In genomic region chr3:153115326-153115725, GRCh38 we compare ENCODE assay signal across 37 cellular contexts.
"Had no signal": no experiment of that assay in that cellular context is flagged by ENCODE, and none has a peak within 500 bp of the region (broad histone marks: within the 10 kb centered on the region; RNA-seq: fewer than 3 reads in every experiment).

No MANE protein-coding gene starts in this region.

- H3K9me3 Mint-ChIP-seq: activated naive CD4-positive, alpha-beta T cell treated with anti-CD3 and anti-CD28 coated beads for 36 hours; activated naive CD4-positive, alpha-beta T cell treated with anti-CD3 and anti-CD28 coated beads, Interleukin-2, amount 50 U/mL, for 72 hours; activated naive CD8-positive, alpha-beta T cell treated with anti-CD3 and anti-CD28 coated beads for 36 hours; activated naive CD8-positive, alpha-beta T cell treated with anti-CD3 and anti-CD28 coated beads, Interleukin-2, amount 50 U/mL, for 24 hours; activated T-cell treated with anti-CD3 and anti-CD28 coated beads, Interleukin-2, amount 50 U/mL, for 24 hours; activated T-cell treated with anti-CD3 and anti-CD28 coated beads, Interleukin-2, amount 50 U/mL, for 4 hours; activated T-cell treated with anti-CD3 and anti-CD28 coated beads, Interleukin-2, amount 50 U/mL, for 72 hours; activated T-helper 1 cell treated with anti-CD3 and anti-CD28 coated beads, Interleukin-12 subunit alpha, Interleukin-12 subunit beta, Interleukin-2, Interleukin-4 antibody, amounts not matched to agents 30 ng/mL and 10 ng/mL and 1 ng/mL, durations not matched to agents 14 hours and 24 hours and 36 hours; activated T-helper 17 cell treated with anti-CD3 and anti-CD28 coated beads, Interleukin-2, amount 50 U/mL, for 72 hours; activated T-helper 2 cell treated with anti-CD3 and anti-CD28 coated beads, Interferon-gamma antibody, Interleukin-2, Interleukin-4, amounts not matched to agents 10 μg/mL and 5 μg/mL and 100 μg/mL, durations not matched to agents 14 hours and 24 hours and 36 hours; central memory CD8-positive, alpha-beta T cell had no signal

- H3K27me3 ChIP-seq: adrenal gland, ascending aorta, body of pancreas, brain microvascular endothelial cell, breast epithelium, cardiac muscle cell had no signal

- H3K9me3 ChIP-seq: adrenal gland, ascending aorta, body of pancreas, breast epithelium had no signal

- H3K36me3 ChIP-seq: adrenal gland, ascending aorta, brain microvascular endothelial cell, breast epithelium, cardiac muscle cell had no signal

- H3K27ac Mint-ChIP-seq: activated naive CD4-positive, alpha-beta T cell treated with anti-CD3 and anti-CD28 coated beads for 36 hours; activated naive CD4-positive, alpha-beta T cell treated with anti-CD3 and anti-CD28 coated beads, Interleukin-2, amount 50 U/mL, for 72 hours; activated naive CD8-positive, alpha-beta T cell; activated naive CD8-positive, alpha-beta T cell treated with anti-CD3 and anti-CD28 coated beads for 36 hours; activated naive CD8-positive, alpha-beta T cell treated with anti-CD3 and anti-CD28 coated beads, Interleukin-2, amount 10 ng/mL, durations not matched to agents 7 days and 5 days; activated naive CD8-positive, alpha-beta T cell treated with anti-CD3 and anti-CD28 coated beads, Interleukin-2, amount 50 U/mL, for 24 hours; activated T-cell treated with anti-CD3 and anti-CD28 coated beads, Interleukin-2, amount 50 U/mL, for 24 hours; activated T-cell treated with anti-CD3 and anti-CD28 coated beads, Interleukin-2, amount 50 U/mL, for 72 hours; activated T-helper 1 cell treated with anti-CD3 and anti-CD28 coated beads, Interleukin-12 subunit alpha, Interleukin-12 subunit beta, Interleukin-2, Interleukin-4 antibody, amounts not matched to agents 30 ng/mL and 10 ng/mL and 1 ng/mL, durations not matched to agents 14 hours and 24 hours and 36 hours; activated T-helper 17 cell treated with anti-CD3 and anti-CD28 coated beads, Interleukin-2, amount 50 U/mL, for 72 hours; activated T-helper 2 cell treated with anti-CD3 and anti-CD28 coated beads, Interferon-gamma antibody, Interleukin-2, Interleukin-4, amounts not matched to agents 10 μg/mL and 5 μg/mL and 100 μg/mL, durations not matched to agents 14 hours and 24 hours and 36 hours; brain had no signal

- ATAC-seq: activated naive CD4-positive, alpha-beta T cell treated with anti-CD3 and anti-CD28 coated beads, Interleukin-2, amount 50 U/mL, for 72 hours; activated naive CD8-positive, alpha-beta T cell treated with anti-CD3 and anti-CD28 coated beads, Interleukin-2, amount 50 U/mL, for 24 hours; activated T-cell treated with anti-CD3 and anti-CD28 coated beads, Interleukin-2, amount 50 U/mL, for 4 hours; activated T-cell treated with anti-CD3 and anti-CD28 coated beads, Interleukin-2, amount 50 U/mL, for 72 hours; activated T-helper 17 cell treated with anti-CD3 and anti-CD28 coated beads, Interleukin-2, amount 50 U/mL, for 72 hours; body of pancreas had no signal

- H3K27ac ChIP-seq: adrenal gland, ascending aorta, body of pancreas, brain microvascular endothelial cell, breast epithelium, cardiac muscle cell had no signal

- H3K4me1 Mint-ChIP-seq: activated naive CD8-positive, alpha-beta T cell treated with anti-CD3 and anti-CD28 coated beads for 36 hours; activated naive CD8-positive, alpha-beta T cell treated with anti-CD3 and anti-CD28 coated beads, Interleukin-2, amount 10 ng/mL, durations not matched to agents 7 days and 5 days; activated naive CD8-positive, alpha-beta T cell treated with anti-CD3 and anti-CD28 coated beads, Interleukin-2, amount 50 U/mL, for 24 hours; activated T-helper 17 cell treated with anti-CD3 and anti-CD28 coated beads, Interleukin-2, amount 50 U/mL, for 72 hours; brain; central memory CD8-positive, alpha-beta T cell had no signal

- H3K36me3 Mint-ChIP-seq: activated naive CD4-positive, alpha-beta T cell treated with anti-CD3 and anti-CD28 coated beads, Interleukin-2, amount 50 U/mL, for 72 hours; activated naive CD8-positive, alpha-beta T cell; activated naive CD8-positive, alpha-beta T cell treated with anti-CD3 and anti-CD28 coated beads for 36 hours; activated naive CD8-positive, alpha-beta T cell treated with anti-CD3 and anti-CD28 coated beads, Interleukin-2, amount 10 ng/mL, durations not matched to agents 7 days and 5 days; brain had no signal

- H3K4me3 Mint-ChIP-seq: activated naive CD4-positive, alpha-beta T cell treated with anti-CD3 and anti-CD28 coated beads for 36 hours; activated naive CD8-positive, alpha-beta T cell; activated naive CD8-positive, alpha-beta T cell treated with anti-CD3 and anti-CD28 coated beads for 36 hours; activated naive CD8-positive, alpha-beta T cell treated with anti-CD3 and anti-CD28 coated beads, Interleukin-2, amount 10 ng/mL, durations not matched to agents 7 days and 5 days; activated naive CD8-positive, alpha-beta T cell treated with anti-CD3 and anti-CD28 coated beads, Interleukin-2, amount 50 U/mL, for 24 hours; activated T-cell treated with anti-CD3 and anti-CD28 coated beads, Interleukin-2, amount 50 U/mL, for 24 hours; activated T-cell treated with anti-CD3 and anti-CD28 coated beads, Interleukin-2, amount 50 U/mL, for 4 hours; activated T-cell treated with anti-CD3 and anti-CD28 coated beads, Interleukin-2, amount 50 U/mL, for 72 hours; activated T-helper 1 cell treated with anti-CD3 and anti-CD28 coated beads, Interleukin-12 subunit alpha, Interleukin-12 subunit beta, Interleukin-2, Interleukin-4 antibody, amounts not matched to agents 30 ng/mL and 10 ng/mL and 1 ng/mL, durations not matched to agents 14 hours and 24 hours and 36 hours; activated T-helper 17 cell treated with anti-CD3 and anti-CD28 coated beads, Interleukin-2, amount 50 U/mL, for 72 hours; brain; central memory CD8-positive, alpha-beta T cell had no signal

- DNase-seq: activated effector memory CD4-positive, alpha-beta T cell treated with anti-CD3 and anti-CD28 coated beads, Interleukin-2, amount 50 U/mL, for 16 hours; activated effector memory CD4-positive, alpha-beta T cell treated with Interleukin-2 at 50 U/mL for 16 hours; activated gamma-delta T cell; activated gamma-delta T cell treated with Interleukin-2 at 50 U/mL for 16 hours; activated naive CD4-positive, alpha-beta T cell; activated naive CD4-positive, alpha-beta T cell treated with anti-CD3 and anti-CD28 coated beads for 36 hours; activated naive CD4-positive, alpha-beta T cell treated with anti-CD3 and anti-CD28 coated beads, Interleukin-2, amount 50 U/mL, for 16 hours; activated naive CD4-positive, alpha-beta T cell treated with Interleukin-2 at 50 U/mL for 16 hours; activated naive CD8-positive, alpha-beta T cell treated with anti-CD3 and anti-CD28 coated beads for 36 hours; activated naive CD8-positive, alpha-beta T cell treated with anti-CD3 and anti-CD28 coated beads, Interleukin-2, amount 10 ng/mL, durations not matched to agents 7 days and 5 days; activated naive CD8-positive, alpha-beta T cell treated with anti-CD3 and anti-CD28 coated beads, Interleukin-2, amount 50 U/mL, for 24 hours; activated T-cell treated with anti-CD3 and anti-CD28 coated beads for 4 hours; activated T-cell treated with anti-CD3 and anti-CD28 coated beads, Interleukin-2, amount 50 U/mL, for 1 hour; activated T-cell treated with anti-CD3 and anti-CD28 coated beads, Interleukin-2, amount 50 U/mL, for 24 hours; activated T-cell treated with anti-CD3 and anti-CD28 coated beads, Interleukin-2, amount 50 U/mL, for 4 hours; activated T-cell treated with anti-CD3 and anti-CD28 coated beads, Interleukin-2, amount 50 U/mL, for 48 hours; activated T-cell treated with anti-CD3 and anti-CD28 coated beads, Interleukin-2, amount 50 U/mL, for 72 hours; adrenal gland; amniotic stem cell; amygdala; anterior cingulate cortex; aorta; body of pancreas; brain microvascular endothelial cell; caudate nucleus; central memory CD4-positive, alpha-beta T cell; cerebellar nuclear complex had no signal

- H3K27me3 Mint-ChIP-seq: activated naive CD8-positive, alpha-beta T cell; activated naive CD8-positive, alpha-beta T cell treated with anti-CD3 and anti-CD28 coated beads for 36 hours; activated naive CD8-positive, alpha-beta T cell treated with anti-CD3 and anti-CD28 coated beads, Interleukin-2, amount 10 ng/mL, durations not matched to agents 7 days and 5 days; activated naive CD8-positive, alpha-beta T cell treated with anti-CD3 and anti-CD28 coated beads, Interleukin-2, amount 50 U/mL, for 24 hours; activated T-cell treated with anti-CD3 and anti-CD28 coated beads, Interleukin-2, amount 50 U/mL, for 24 hours; activated T-helper 17 cell treated with anti-CD3 and anti-CD28 coated beads, Interleukin-2, amount 50 U/mL, for 72 hours; brain; central memory CD8-positive, alpha-beta T cell had no signal

- H3K4me3 ChIP-seq: adrenal gland, ascending aorta, body of pancreas, breast epithelium, cardiac muscle cell had no signal

- H3K4me1 ChIP-seq: adrenal gland, ascending aorta, body of pancreas, breast epithelium had no signal
